14 cellular contexts compared by ENCODE assay signal in the genomic region with DNA sequence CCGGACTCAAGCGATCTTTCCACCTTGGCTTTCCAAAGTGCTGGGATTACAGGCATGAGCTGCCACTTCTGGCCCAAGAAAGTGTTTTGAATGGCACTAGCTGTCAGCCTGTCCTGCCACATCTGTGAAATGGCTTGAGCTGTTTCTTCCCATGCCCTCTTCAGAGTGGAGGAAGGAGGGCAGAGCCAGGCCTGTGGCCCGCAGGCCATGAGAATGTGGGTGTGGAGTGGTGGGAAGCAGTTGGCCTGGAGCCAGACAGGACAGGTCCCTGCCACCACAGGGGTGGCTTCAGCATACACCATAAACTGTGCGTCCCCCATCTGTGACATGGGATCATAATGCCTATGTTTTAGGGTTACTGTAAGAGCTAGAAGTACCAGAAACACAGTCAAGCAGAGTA. TPM values are rescaled to one million over a fixed set of nuclear protein-coding genes. Genes with fewer than 3 reads are reported as not detected.
DNase-seq lines count a peak whose midpoint lies in the region; ATAC-seq and TF ChIP-seq lines count a peak whose summit lies in the region.
"Had no signal": no experiment of that assay in that cellular context is flagged by ENCODE, and none has a peak within 500 bp of the region (broad histone marks: within the 10 kb centered on the region; RNA-seq: fewer than 3 reads in every experiment).

No MANE protein-coding gene starts in this region.

- peaks cover 3 to 5% (median 4%) of the 10 kb centered on the region in 3 donors for H3K36me3 Mint-ChIP-seq in immature natural killer cell

- intact Hi-C loops in left ventricle myocardium inferior (cut with micrococcal nuclease) = no loop called here
- intact Hi-C loops in left ventricle myocardium superior (cut with micrococcal nuclease) = no loop called here
- intact Hi-C loops in right lobe of liver (cut with DNase I) = no loop called here

- H3K9me3 ChIP-seq in left ventricle myocardium inferior (replicated peaks) (no peaks in the 10 kb centered on the region), MM.1S (replicated peaks; ENCODE audit: insufficient read depth, low read length) (no peaks in the 10 kb centered on the region), right lobe of liver (no peaks in the 10 kb centered on the region)
- H3K9me3 ChIP-seq: SJCRH30 had no signal

- H3K4me3 Mint-ChIP-seq in immature natural killer cell = peak overlapping the region in 3 of 5 donors; percentile 14 to 81 (median 42)

- no peaks in the 10 kb centered on the region for H3K27me3 ChIP-seq in left ventricle myocardium inferior (ENCODE audit: low read depth)
- no peaks in the 10 kb centered on the region for H3K27me3 ChIP-seq in MM.1S (replicated peaks; ENCODE audit: insufficient read depth, low read length)
- H3K27me3 ChIP-seq in right lobe of liver = no peaks in the 10 kb centered on the region
- H3K27me3 ChIP-seq: SJCRH30 had no signal

- no peak overlapping the region for H3K9ac ChIP-seq in MM.1S (ENCODE audit: low read length)

- peaks cover 0 to 2% (median under 1%) of the 10 kb centered on the region in 3 donors for H3K27me3 Mint-ChIP-seq in immature natural killer cell (ENCODE audit: low read depth in 3 of 3)

- peak overlapping the region; percentile 65; the same call in 1 of the 2 replicates for H2AFZ ChIP-seq in MM.1S (ENCODE audit: low read length)

- H3K27ac Mint-ChIP-seq in immature natural killer cell = peak overlapping the region; percentile 80 to 94 (median 89)

- no peaks in the 10 kb centered on the region for H3K9me3 Mint-ChIP-seq in immature natural killer cell

- no peaks in the 10 kb centered on the region for H3K9me2 ChIP-seq in MM.1S (replicated peaks; ENCODE audit: insufficient read depth, low read length)

- H3K4me2 ChIP-seq in MM.1S (ENCODE audit: low read depth, low read length) = peak overlapping the region; percentile 77; the same call in 1 of the 2 replicates

- no peak for DNase-seq in left ventricle myocardium inferior
- no peak for DNase-seq in left ventricle myocardium superior
- no peak for DNase-seq in MM.1S
- DNase-seq in immature natural killer cell = no peak
- no peak for DNase-seq in right lobe of liver
- DNase-seq in cerebellar cortex (ENCODE audit: low spot score) = no peak
- DNase-seq in AML-193 (lab: John Stamatoyannopoulos, UW) = no peak
- DNase-seq: DMS 273 treated with DMSO at 0.1 percent for 48 hours, EL, H7, NCI-H1417 treated with DMSO at 0.1 percent for 48 hours, NCI-H2029 treated with DMSO at 0.1 percent for 48 hours, NCI-H510A, SJCRH30 had no signal

- ATAC-seq in left ventricle myocardium superior (no peak), right lobe of liver (no peak)

- peaks cover 11% of the 10 kb centered on the region for H3F3A ChIP-seq in MM.1S (ENCODE audit: insufficient read depth, low read length)

- H3K4me1 Mint-ChIP-seq in immature natural killer cell = peaks cover 30 to 32% of the 10 kb centered on the region in 2 donors

- H3K27ac ChIP-seq in left ventricle myocardium inferior (replicated peaks) (peak overlapping the region; percentile 43), MM.1S (ENCODE audit: low read length) (no peak overlapping the region), right lobe of liver (no peak overlapping the region)
- H3K27ac ChIP-seq: SJCRH30 had no signal

- WGBS in right lobe of liver (ENCODE audit: insufficient coverage, low coverage, low lambda C conversion rate, missing lambda C conversion rate) = no CpG with 5 or more reads among the region's 4 CpGs

- H3K79me2 ChIP-seq in MM.1S (ENCODE audit: low read length) = no peaks in the 10 kb centered on the region

- H3K4me3 ChIP-seq in left ventricle myocardium inferior (no peak overlapping the region), MM.1S (ENCODE audit: low read length) (no peak overlapping the region), right lobe of liver (no peak overlapping the region)
- H3K4me3 ChIP-seq: SJCRH30 had no signal

- H3K4me1 ChIP-seq in left ventricle myocardium inferior (peaks cover 5% of the 10 kb centered on the region), MM.1S (ENCODE audit: low read length) (peaks cover 13% of the 10 kb centered on the region), right lobe of liver (no peaks in the 10 kb centered on the region)
- H3K4me1 ChIP-seq: SJCRH30 had no signal

- H3K36me3 ChIP-seq in left ventricle myocardium inferior (peaks cover 5% of the 10 kb centered on the region), MM.1S (replicated peaks; ENCODE audit: insufficient read depth, low read length) (no peaks in the 10 kb centered on the region), right lobe of liver (no peaks in the 10 kb centered on the region)
- H3K36me3 ChIP-seq: SJCRH30 had no signal

- no peaks in the 10 kb centered on the region for H4K20me1 ChIP-seq in MM.1S (ENCODE audit: insufficient read depth, low read length)

- no peak for TF ChIP-seq CTCF in left ventricle myocardium inferior (IDR thresholded peaks at IDR 0.05; ENCODE audit: borderline replicate concordance)
- TF ChIP-seq CTCF in MM.1S (IDR thresholded peaks at IDR 0.05; ENCODE audit: low read length) = no peak
- no peak for TF ChIP-seq CTCF in right lobe of liver (IDR thresholded peaks at IDR 0.05)

- no peak for TF ChIP-seq POLR2A in right lobe of liver (IDR thresholded peaks at IDR 0.05)

RNA-seq across cellular contexts. Expression of a gene that starts 6.5 kb away (rescaled TPM):
- total RNA-seq in left ventricle myocardium inferior (7.8 TPM), left ventricle myocardium superior (6.8 TPM), right lobe of liver (10 to 100 TPM in 2 of 6 experiments, 1 to 10 TPM in 4; 4.9 to 16.1 (median 8.8) TPM)
- 100 to 1,000 TPM in 1 of 3 donors, 10 to 100 TPM in 2; 78.8 to 191 (median 88.2) TPM for polyA plus RNA-seq in immature natural killer cell
